Comparison of ENCODE assay signal across 2 cellular contexts in genomic region chr2:176096243-176096985, GRCh38.
A peak's percentile ranks its signal among the peaks of the same experiment; 100 is the strongest.
TF ChIP-seq lines count a peak whose summit lies in the region.

No MANE protein-coding gene starts in this region.

TF ChIP-seq in GM12891, 5 proteins besides CTCF, POLR2A, EP300 and RAD21:
- TF ChIP-seq PAX5 (IDR thresholded peaks at IDR 0.05; ENCODE audit: insufficient read depth, low read length, severe bottlenecking) (no peak), TAF1 (IDR thresholded peaks at IDR 0.05; ENCODE audit: low read depth, low read length) (no peak), SPI1 (IDR thresholded peaks at IDR 0.05; ENCODE audit: low read depth, low read length) (0 out of 2 replicates have a peak, but pooled peaks have one; percentile 10), POLR2AphosphoS5 (IDR thresholded peaks at IDR 0.05; ENCODE audit: low read depth, low read length) (no peak), POU2F2 (IDR thresholded peaks at IDR 0.05; ENCODE audit: low read depth, low read length) (no peak)

TF ChIP-seq in H1, 55 proteins besides CTCF, POLR2A, EP300 and RAD21:
- TF ChIP-seq CBX8 (IDR thresholded peaks at IDR 0.05; ENCODE audit: borderline replicate concordance, low read depth, low read length) (no peak), SRF (IDR thresholded peaks at IDR 0.05; ENCODE audit: low read depth, low read length) (peak; percentile 42; the same call in 1 of the 2 replicates), SUZ12 (IDR thresholded peaks at IDR 0.05; ENCODE audit: low read length) (no peak), RNF2 (IDR thresholded peaks at IDR 0.05; ENCODE audit: borderline replicate concordance, low read depth, low read length, missing control alignments, poor library complexity, severe bottlenecking) (peak; percentile 79), SP1 (IDR thresholded peaks at IDR 0.05; ENCODE audit: low read depth, low read length) (no peak), YY1 (IDR thresholded peaks at IDR 0.05; ENCODE audit: low read depth, low read length) (no peak), JUND (IDR thresholded peaks at IDR 0.05; ENCODE audit: low read length) (no peak), GABPA (IDR thresholded peaks at IDR 0.05; ENCODE audit: borderline replicate concordance, insufficient read depth, low read length) (no peak), POLR2AphosphoS5 (IDR thresholded peaks at IDR 0.05; ENCODE audit: low read depth, low read length) (no peak)
